Comparison of ENCODE assay signal across 17 cellular contexts in the genomic region with DNA sequence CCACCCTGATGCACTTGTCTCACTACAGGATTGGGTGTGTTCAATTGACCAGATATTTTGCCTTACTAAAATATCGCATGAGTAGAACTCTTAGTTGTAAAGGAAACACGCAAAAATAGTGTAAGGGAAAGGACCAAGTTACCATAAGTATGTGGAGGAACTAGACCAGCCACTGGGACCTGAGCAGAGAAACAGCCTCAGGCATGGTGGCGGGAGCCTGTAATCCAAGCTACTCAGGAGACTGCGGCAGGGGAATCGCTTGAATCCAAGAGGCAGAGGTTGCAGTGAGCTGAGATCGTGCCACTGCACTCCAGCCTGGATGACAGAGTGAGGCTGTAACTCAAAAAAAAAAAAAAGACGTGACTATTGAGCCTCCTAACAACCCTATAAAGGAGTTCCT.
DNase-seq lines count a peak whose midpoint lies in the region; ATAC-seq and TF ChIP-seq lines count a peak whose summit lies in the region.
"Had no signal": no experiment of that assay in that cellular context is flagged by ENCODE, and none has a peak within 500 bp of the region (broad histone marks: within the 10 kb centered on the region; RNA-seq: fewer than 3 reads in every experiment).

No MANE protein-coding gene starts in this region.

- no peak overlapping the region for H3K4me3 ChIP-seq in hepatocyte
- H3K4me3 ChIP-seq: BLaER1, GM12878, GM23248 had no signal

- no peaks in the 10 kb centered on the region for H3K9me2 ChIP-seq in hepatocyte (replicated peaks; ENCODE audit: insufficient read depth)

- WGBS in hepatocyte (ENCODE audit: low lambda C conversion rate, missing lambda C conversion rate), result 58% methylated on average over 7 of the region's 7 CpGs

- H3K9me3 Mint-ChIP-seq in nephron progenitor cell (peaks cover 36% of the 10 kb centered on the region), chondrocyte (ENCODE audit: low read depth) (peaks cover 3% of the 10 kb centered on the region)

- H3K36me3 Mint-ChIP-seq in nephron progenitor cell (ENCODE audit: low read depth) (peaks cover 3% of the 10 kb centered on the region), chondrocyte (ENCODE audit: low read depth) (peaks cover under 1% of the 10 kb centered on the region)
- H3K36me3 Mint-ChIP-seq: CD4-positive, CD25-positive, alpha-beta regulatory T cell had no signal

- H3K27ac ChIP-seq in hepatocyte, result peak overlapping the region; percentile 21
- H3K27ac ChIP-seq: 22Rv1, BLaER1, GM23248 had no signal

- no peaks in the 10 kb centered on the region for H4K20me1 ChIP-seq in hepatocyte (ENCODE audit: insufficient read depth, poor library complexity, severe bottlenecking)
- H4K20me1 ChIP-seq: BLaER1 had no signal

- TF ChIP-seq CTCF in hepatocyte (IDR thresholded peaks at IDR 0.05; ENCODE audit: poor library complexity) (no peak), nephron progenitor cell (IDR thresholded peaks at IDR 0.05) (no peak), chondrocyte (IDR thresholded peaks at IDR 0.05) (no peak)

- H2AFZ ChIP-seq in hepatocyte, result no peak overlapping the region
- H2AFZ ChIP-seq: GM23248 had no signal

- no peaks in the 10 kb centered on the region for H3K36me3 ChIP-seq in hepatocyte (replicated peaks; ENCODE audit: insufficient read depth, low read depth)

- DNase-seq in SIG-M5 treated with dmso at 0.1 percent for 504 hours (lab: John Stamatoyannopoulos, UW; ENCODE audit: unreplicated experiment) (peak; percentile 9), SIG-M5 (lab: John Stamatoyannopoulos, UW) (no peak), hepatocyte (ENCODE audit: low spot score) (no peak), nephron progenitor cell (no peak), cerebellum (ENCODE audit: low spot score) (no peak), chondrocyte (ENCODE audit: low spot score) (no peak)
- DNase-seq in activated CD4-positive, alpha-beta T cell treated with anti-CD3 and anti-CD28 coated beads, Interleukin-2, amount 50 U/mL, for 1 hour, result no peak
- DNase-seq: AML-193; CD4-positive, CD25-positive, alpha-beta regulatory T cell; DMS53; GM23248; H7; IMR-90 had no signal

- peaks cover 6% of the 10 kb centered on the region for H3K27me3 Mint-ChIP-seq in nephron progenitor cell (ENCODE audit: low read depth, poor library complexity)
- H3K27me3 Mint-ChIP-seq in chondrocyte (ENCODE audit: low read depth), result no peaks in the 10 kb centered on the region

- H3K4me3 Mint-ChIP-seq in nephron progenitor cell (no peak overlapping the region), chondrocyte (ENCODE audit: unreplicated experiment) (no peak overlapping the region)
- H3K4me3 Mint-ChIP-seq: CD4-positive, CD25-positive, alpha-beta regulatory T cell had no signal

- no peaks in the 10 kb centered on the region for H3K27me3 ChIP-seq in hepatocyte
- H3K27me3 ChIP-seq: BLaER1 had no signal

- no peak overlapping the region for H3K4me2 ChIP-seq in hepatocyte
- H3K4me2 ChIP-seq: BLaER1 had no signal

- no peaks in the 10 kb centered on the region for H3K9me3 ChIP-seq in hepatocyte (ENCODE audit: low read depth)

- no peaks in the 10 kb centered on the region for H3K79me2 ChIP-seq in hepatocyte

- ATAC-seq in HG03135 (IDR thresholded peaks at IDR 0.05; ENCODE audit: unreplicated experiment), result no peak
- ATAC-seq: GM12878 had no signal

- H3K4me1 ChIP-seq in hepatocyte (ENCODE audit: insufficient read depth), result peaks cover 13% of the 10 kb centered on the region

- H3K27ac Mint-ChIP-seq in nephron progenitor cell (peak overlapping the region; percentile 87), chondrocyte (ENCODE audit: unreplicated experiment) (no peak overlapping the region)
- H3K27ac Mint-ChIP-seq: CD4-positive, CD25-positive, alpha-beta regulatory T cell had no signal

- H3K4me1 Mint-ChIP-seq in nephron progenitor cell (peaks cover 56% of the 10 kb centered on the region), chondrocyte (ENCODE audit: low read depth) (peaks cover 22% of the 10 kb centered on the region)
- H3K4me1 Mint-ChIP-seq: CD4-positive, CD25-positive, alpha-beta regulatory T cell had no signal
